In the genomic region with DNA sequence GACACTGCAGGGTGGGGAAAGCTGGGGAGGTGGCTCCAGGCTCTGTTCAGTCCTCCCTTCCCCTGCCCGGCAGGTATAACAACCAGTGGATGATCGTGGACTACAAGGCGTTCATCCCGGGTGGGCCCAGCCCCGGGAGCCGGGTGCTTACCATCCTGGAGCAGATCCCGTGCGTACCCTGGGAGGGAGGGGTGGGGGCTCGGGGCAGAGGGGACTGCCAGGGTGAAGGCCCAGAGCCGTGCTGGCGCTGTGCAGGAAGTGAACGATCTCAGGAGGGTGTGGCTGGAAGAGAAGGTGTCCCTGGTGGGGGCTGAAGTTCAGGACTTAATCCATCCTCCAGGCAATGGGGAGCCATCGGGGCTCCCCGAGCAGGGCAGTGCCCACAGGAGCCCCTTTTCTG, we compare ENCODE assay signal across 32 cellular contexts.
"Had no signal": no experiment of that assay in that cellular context is flagged by ENCODE, and none has a peak within 500 bp of the region (broad histone marks: within the 10 kb centered on the region; RNA-seq: fewer than 3 reads in every experiment).

No MANE protein-coding gene starts in this region.

- H3K4me3 Mint-ChIP-seq: activated B cell treated with CpG ODN at 0.5 μM for 24 hours; activated CD4-positive, alpha-beta memory T cell treated with anti-CD3 and anti-CD28 coated beads for 36 hours; activated CD4-positive, alpha-beta T cell treated with anti-CD3 and anti-CD28 coated beads for 36 hours; activated CD4-positive, alpha-beta T cell treated with anti-CD3 and anti-CD28 coated beads, Interleukin-2, amount 10 ng/mL, durations not matched to agents 24 days and 14 days; activated CD8-positive, alpha-beta T cell treated with anti-CD3 and anti-CD28 coated beads, Interleukin-2, amount 10 ng/mL, durations not matched to agents 7 days and 5 days; activated naive CD4-positive, alpha-beta T cell treated with anti-CD3 and anti-CD28 coated beads, Interleukin-2, amount 10 ng/mL, durations not matched to agents 7 days and 5 days; activated naive CD8-positive, alpha-beta T cell treated with anti-CD3 and anti-CD28 coated beads, Interleukin-2, amount 10 ng/mL, durations not matched to agents 7 days and 5 days; activated T-cell treated with anti-CD3 and anti-CD28 coated beads, Interleukin-2, amount 50 U/mL, for 24 hours; activated T-cell treated with anti-CD3 and anti-CD28 coated beads, Interleukin-2, amount 50 U/mL, for 72 hours; brain; T-helper 17 cell; T-helper 2 cell treated with Interferon-gamma antibody and Interleukin-4, amounts not matched to agents 5 μg/mL and 100 μg/mL, for 36 hours had no signal

- H3K27me3 Mint-ChIP-seq: activated B cell treated with CpG ODN at 0.5 μM for 24 hours; activated CD4-positive, alpha-beta memory T cell treated with anti-CD3 and anti-CD28 coated beads for 36 hours; activated CD4-positive, alpha-beta T cell treated with anti-CD3 and anti-CD28 coated beads for 36 hours; activated CD4-positive, alpha-beta T cell treated with anti-CD3 and anti-CD28 coated beads, Interleukin-2, amount 10 ng/mL, durations not matched to agents 24 days and 14 days; activated naive CD4-positive, alpha-beta T cell treated with anti-CD3 and anti-CD28 coated beads, Interleukin-2, amount 10 ng/mL, durations not matched to agents 7 days and 5 days; activated naive CD8-positive, alpha-beta T cell treated with anti-CD3 and anti-CD28 coated beads, Interleukin-2, amount 10 ng/mL, durations not matched to agents 7 days and 5 days; activated T-cell treated with anti-CD3 and anti-CD28 coated beads, Interleukin-2, amount 50 U/mL, for 24 hours; brain; T-helper 17 cell had no signal

- H3K27me3 ChIP-seq: ascending aorta, breast epithelium, cardiac muscle cell, colonic mucosa, esophagus squamous epithelium, gastroesophageal sphincter had no signal

- ATAC-seq: activated CD4-positive, alpha-beta T cell treated with anti-CD3 and anti-CD28 coated beads for 36 hours; activated CD8-positive, alpha-beta T cell treated with anti-CD3 and anti-CD28 coated beads, Interleukin-2, amount 10 ng/mL, durations not matched to agents 7 days and 5 days; activated T-cell treated with anti-CD3 and anti-CD28 coated beads, Interleukin-2, amount 50 U/mL, for 72 hours; T-helper 17 cell had no signal

- H3K27ac Mint-ChIP-seq: activated B cell treated with CpG ODN at 0.5 μM for 24 hours; activated CD4-positive, alpha-beta memory T cell treated with anti-CD3 and anti-CD28 coated beads for 36 hours; activated CD4-positive, alpha-beta T cell treated with anti-CD3 and anti-CD28 coated beads for 36 hours; activated CD4-positive, alpha-beta T cell treated with anti-CD3 and anti-CD28 coated beads, Interleukin-2, amount 10 ng/mL, durations not matched to agents 24 days and 14 days; activated CD8-positive, alpha-beta T cell treated with anti-CD3 and anti-CD28 coated beads, Interleukin-2, amount 10 ng/mL, durations not matched to agents 7 days and 5 days; activated naive CD4-positive, alpha-beta T cell treated with anti-CD3 and anti-CD28 coated beads, Interleukin-2, amount 10 ng/mL, durations not matched to agents 7 days and 5 days; activated naive CD8-positive, alpha-beta T cell treated with anti-CD3 and anti-CD28 coated beads, Interleukin-2, amount 10 ng/mL, durations not matched to agents 7 days and 5 days; activated T-cell treated with anti-CD3 and anti-CD28 coated beads, Interleukin-2, amount 50 U/mL, for 72 hours; brain; T-helper 2 cell treated with Interferon-gamma antibody and Interleukin-4, amounts not matched to agents 5 μg/mL and 100 μg/mL, for 36 hours had no signal

- DNase-seq: activated B cell treated with CpG ODN at 0.5 μM for 24 hours; activated CD4-positive, alpha-beta memory T cell treated with anti-CD3 and anti-CD28 coated beads for 36 hours; activated CD4-positive, alpha-beta T cell treated with anti-CD3 and anti-CD28 coated beads for 36 hours; activated CD4-positive, alpha-beta T cell treated with anti-CD3 and anti-CD28 coated beads, Interleukin-2, amount 10 ng/mL, durations not matched to agents 24 days and 14 days; activated CD4-positive, CD25-positive, alpha-beta regulatory T cell treated with anti-CD3 and anti-CD28 coated beads, Interleukin-2, amount 50 U/mL, for 72 hours; activated CD8-positive, alpha-beta memory T cell treated with anti-CD3 and anti-CD28 coated beads, Interleukin-2, amount 50 U/mL, for 48 hours; activated CD8-positive, alpha-beta T cell treated with anti-CD3 and anti-CD28 coated beads, Interleukin-2, amount 10 ng/mL, durations not matched to agents 7 days and 5 days; activated gamma-delta T cell; activated naive CD4-positive, alpha-beta T cell; activated naive CD4-positive, alpha-beta T cell treated with anti-CD3 and anti-CD28 coated beads, Interleukin-2, amount 10 ng/mL, durations not matched to agents 7 days and 5 days; activated naive CD8-positive, alpha-beta T cell treated with anti-CD3 and anti-CD28 coated beads, Interleukin-2, amount 10 ng/mL, durations not matched to agents 7 days and 5 days; activated T-cell treated with anti-CD3 and anti-CD28 coated beads for 4 hours; activated T-cell treated with anti-CD3 and anti-CD28 coated beads, Interleukin-2, amount 50 U/mL, for 24 hours; activated T-cell treated with anti-CD3 and anti-CD28 coated beads, Interleukin-2, amount 50 U/mL, for 72 hours; central memory CD4-positive, alpha-beta T cell; cerebellar nuclear complex; colonic mucosa; effector CD8-positive, alpha-beta T cell; esophagus squamous epithelium; foreskin melanocyte; T-helper 1 cell; T-helper 17 cell; T1000; WERI-Rb-1 had no signal

- H3K4me1 Mint-ChIP-seq: activated B cell treated with CpG ODN at 0.5 μM for 24 hours; activated CD4-positive, alpha-beta T cell treated with anti-CD3 and anti-CD28 coated beads for 36 hours; activated CD4-positive, alpha-beta T cell treated with anti-CD3 and anti-CD28 coated beads, Interleukin-2, amount 10 ng/mL, durations not matched to agents 24 days and 14 days; activated naive CD4-positive, alpha-beta T cell treated with anti-CD3 and anti-CD28 coated beads, Interleukin-2, amount 10 ng/mL, durations not matched to agents 7 days and 5 days; activated naive CD8-positive, alpha-beta T cell treated with anti-CD3 and anti-CD28 coated beads, Interleukin-2, amount 10 ng/mL, durations not matched to agents 7 days and 5 days had no signal

- H3K27ac ChIP-seq: ascending aorta, breast epithelium, cardiac muscle cell, colonic mucosa, epithelial cell of prostate, esophagus squamous epithelium, gastroesophageal sphincter, WERI-Rb-1 had no signal

- H3K9me3 Mint-ChIP-seq: activated B cell treated with CpG ODN at 0.5 μM for 24 hours; activated CD4-positive, alpha-beta memory T cell treated with anti-CD3 and anti-CD28 coated beads for 36 hours; activated CD4-positive, alpha-beta T cell treated with anti-CD3 and anti-CD28 coated beads, Interleukin-2, amount 10 ng/mL, durations not matched to agents 24 days and 14 days; activated naive CD4-positive, alpha-beta T cell treated with anti-CD3 and anti-CD28 coated beads, Interleukin-2, amount 10 ng/mL, durations not matched to agents 7 days and 5 days; activated naive CD4-positive, alpha-beta T cell treated with anti-CD3 and anti-CD28 coated beads, Interleukin-2, amount 50 U/mL, for 72 hours; activated naive CD8-positive, alpha-beta T cell treated with anti-CD3 and anti-CD28 coated beads, Interleukin-2, amount 10 ng/mL, durations not matched to agents 7 days and 5 days; activated T-cell treated with anti-CD3 and anti-CD28 coated beads, Interleukin-2, amount 50 U/mL, for 24 hours; activated T-cell treated with anti-CD3 and anti-CD28 coated beads, Interleukin-2, amount 50 U/mL, for 72 hours; brain; T-helper 2 cell treated with Interferon-gamma antibody and Interleukin-4, amounts not matched to agents 5 μg/mL and 100 μg/mL, for 36 hours had no signal
